ENCODE assay signal across 22 cellular contexts in the genomic region with DNA sequence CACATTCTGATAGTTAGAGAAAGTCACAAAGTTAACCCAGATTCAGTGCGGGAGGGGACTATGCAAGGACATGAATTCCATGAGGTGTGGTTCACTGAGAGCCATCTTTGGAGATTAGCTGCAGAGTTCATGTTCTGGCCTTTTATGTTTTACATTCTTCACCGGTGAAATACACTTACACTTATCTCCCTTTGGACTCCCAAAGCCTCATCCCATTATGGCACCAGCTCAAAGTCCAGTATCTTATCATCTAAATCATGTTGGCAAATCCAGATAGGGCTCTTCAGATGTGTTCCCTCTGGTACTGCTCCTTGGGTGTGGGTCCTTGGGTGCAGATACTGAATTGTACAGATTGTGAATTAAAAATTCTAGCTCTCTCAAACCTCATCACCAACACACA. TPM values are rescaled to one million over a fixed set of nuclear protein-coding genes. Genes with fewer than 3 reads are reported as not detected.
DNase-seq lines count a peak whose midpoint lies in the region; ATAC-seq and TF ChIP-seq lines count a peak whose summit lies in the region.
"Had no signal": no experiment of that assay in that cellular context is flagged by ENCODE, and none has a peak within 500 bp of the region (broad histone marks: within the 10 kb centered on the region; RNA-seq: fewer than 3 reads in every experiment).

No MANE protein-coding gene starts in this region.

- CTCF ChIA-PET in activated CD8-positive, alpha-beta memory T cell treated with anti-CD3 and anti-CD28 coated beads, Interleukin-2, amount 10 ng/mL, durations not matched to agents 7 days and 5 days (lab: Charles Lee): interaction anchor here (0.9 to 1.7 kb wide), 5 partner anchors 15 to 214 kb away, joined by 3 to 6 read pairs (median 3); no protein-coding TSS in a partner anchor

- no peaks in the 10 kb centered on the region for H3K79me2 ChIP-seq in GM23338 (replicated peaks; ENCODE audit: insufficient read depth)

- H3F3A ChIP-seq in GM23338 (replicated peaks; ENCODE audit: low read depth): no peaks in the 10 kb centered on the region

- H3K4me2 ChIP-seq in GM23338: no peak overlapping the region

- no peaks in the 10 kb centered on the region for H3K9me3 Mint-ChIP-seq in activated CD8-positive, alpha-beta memory T cell treated with anti-CD3 and anti-CD28 coated beads, Interleukin-2, amount 10 ng/mL, durations not matched to agents 7 days and 5 days (ENCODE audit: low read depth)
- H3K9me3 Mint-ChIP-seq in GM23338: no peaks in the 10 kb centered on the region; the same call in 2 of the 3 replicates
- H3K9me3 Mint-ChIP-seq: activated naive CD4-positive, alpha-beta T cell treated with anti-CD3 and anti-CD28 coated beads, Interleukin-2, amount 10 ng/mL, durations not matched to agents 7 days and 5 days; H9 had no signal

- H3K9me2 ChIP-seq in GM23338 (ENCODE audit: insufficient read depth): no peaks in the 10 kb centered on the region

- peak overlapping the region; percentile 2; the same call in 1 of the 2 replicates for H2AFZ ChIP-seq in GM23338

- intact Hi-C loops in sigmoid colon (cut with DNase I): no loop called here

- H3K4me3 ChIP-seq in GM23338: no peak overlapping the region
- H3K4me3 ChIP-seq in sigmoid colon: no peak overlapping the region
- H3K4me3 ChIP-seq: lung, psoas muscle, skin epidermis, suprapubic skin, vagina had no signal

- H3K36me3 ChIP-seq in GM23338 (ENCODE audit: insufficient read depth): no peaks in the 10 kb centered on the region
- no peaks in the 10 kb centered on the region for H3K36me3 ChIP-seq in sigmoid colon
- H3K36me3 ChIP-seq: suprapubic skin, vagina had no signal

- no peaks in the 10 kb centered on the region for H4K20me1 ChIP-seq in GM23338 (replicated peaks; ENCODE audit: insufficient read depth)

- no peaks in the 10 kb centered on the region for H3K4me1 ChIP-seq in GM23338 (ENCODE audit: insufficient read depth)
- H3K4me1 ChIP-seq in sigmoid colon: no peaks in the 10 kb centered on the region
- H3K4me1 ChIP-seq: psoas muscle, vagina had no signal

- peak overlapping the region; percentile 48 for H3K4me3 Mint-ChIP-seq in activated CD8-positive, alpha-beta memory T cell treated with anti-CD3 and anti-CD28 coated beads, Interleukin-2, amount 10 ng/mL, durations not matched to agents 7 days and 5 days
- H3K4me3 Mint-ChIP-seq in GM23338: no peak overlapping the region
- H3K4me3 Mint-ChIP-seq: activated naive CD4-positive, alpha-beta T cell treated with anti-CD3 and anti-CD28 coated beads, Interleukin-2, amount 10 ng/mL, durations not matched to agents 7 days and 5 days; H9 had no signal

- H3K27me3 ChIP-seq in GM23338 (ENCODE audit: insufficient read depth) (no peaks in the 10 kb centered on the region), sigmoid colon (no peaks in the 10 kb centered on the region)
- H3K27me3 ChIP-seq: suprapubic skin, vagina had no signal

- peaks cover 23% of the 10 kb centered on the region for H3K4me1 Mint-ChIP-seq in activated CD8-positive, alpha-beta memory T cell treated with anti-CD3 and anti-CD28 coated beads, Interleukin-2, amount 10 ng/mL, durations not matched to agents 7 days and 5 days
- peaks cover 6% of the 10 kb centered on the region; the same call in 2 of the 3 replicates for H3K4me1 Mint-ChIP-seq in GM23338

- no peaks in the 10 kb centered on the region for H3K36me3 Mint-ChIP-seq in activated CD8-positive, alpha-beta memory T cell treated with anti-CD3 and anti-CD28 coated beads, Interleukin-2, amount 10 ng/mL, durations not matched to agents 7 days and 5 days
- peaks cover 4% of the 10 kb centered on the region; the same call in 1 of the 3 replicates for H3K36me3 Mint-ChIP-seq in GM23338 (ENCODE audit: low read depth)
- H3K36me3 Mint-ChIP-seq: activated naive CD4-positive, alpha-beta T cell treated with anti-CD3 and anti-CD28 coated beads, Interleukin-2, amount 10 ng/mL, durations not matched to agents 7 days and 5 days had no signal

- TF ChIP-seq CTCF in GM23338 (conservative IDR thresholded peaks at IDR 0.05; ENCODE audit: low read depth in 2 of 2) (no peak), omental fat pad (IDR thresholded peaks at IDR 0.05) (no peak), sigmoid colon (IDR thresholded peaks at IDR 0.05) (no peak)

- H3K9me3 ChIP-seq in sigmoid colon: no peaks in the 10 kb centered on the region
- H3K9me3 ChIP-seq: psoas muscle, suprapubic skin, vagina had no signal

- no peak for TF ChIP-seq EP300 in sigmoid colon (IDR thresholded peaks at IDR 0.05)

- peaks cover 3% of the 10 kb centered on the region for H3K27me3 Mint-ChIP-seq in activated CD8-positive, alpha-beta memory T cell treated with anti-CD3 and anti-CD28 coated beads, Interleukin-2, amount 10 ng/mL, durations not matched to agents 7 days and 5 days
- H3K27me3 Mint-ChIP-seq in GM23338 (ENCODE audit: insufficient read depth, low read depth, poor library complexity): no peaks in the 10 kb centered on the region
- H3K27me3 Mint-ChIP-seq: activated naive CD4-positive, alpha-beta T cell treated with anti-CD3 and anti-CD28 coated beads, Interleukin-2, amount 10 ng/mL, durations not matched to agents 7 days and 5 days had no signal

- peak overlapping the region; percentile 30 for H3K27ac Mint-ChIP-seq in activated CD8-positive, alpha-beta memory T cell treated with anti-CD3 and anti-CD28 coated beads, Interleukin-2, amount 10 ng/mL, durations not matched to agents 7 days and 5 days
- no peak overlapping the region for H3K27ac Mint-ChIP-seq in GM23338
- H3K27ac Mint-ChIP-seq: H9 had no signal

- no peak for DNase-seq in activated CD8-positive, alpha-beta memory T cell treated with anti-CD3 and anti-CD28 coated beads, Interleukin-2, amount 10 ng/mL, durations not matched to agents 7 days and 5 days
- no peak for DNase-seq in activated CD8-positive, alpha-beta memory T cell treated with anti-CD3 and anti-CD28 coated beads, Interleukin-2, amount 50 U/mL, for 48 hours
- DNase-seq in GM23338 (ENCODE audit: low spot score) (no peak), amniotic epithelial cell (ENCODE audit: low read depth) (peak; percentile 87), omental fat pad (ENCODE audit: low spot score) (no peak), sigmoid colon (no peak), kidney tubule cell (ENCODE audit: low spot score) (no peak)
- no peak for DNase-seq in effector CD8-positive, alpha-beta T cell (lab: John Stamatoyannopoulos, UW)
- DNase-seq: ACHN, anterior cingulate cortex, caudate nucleus, NCI-H1092, NCI-H187, NCI-H526 treated with DMSO at 0.1 percent for 48 hours, psoas muscle had no signal

- WGBS in sigmoid colon, 2 donors: 50 to 75% methylated on average over 2 of the region's 2 CpGs

- no peak for TF ChIP-seq POLR2A in sigmoid colon (IDR thresholded peaks at IDR 0.05)

- H3K27ac ChIP-seq in GM23338 (ENCODE audit: low read depth) (no peak overlapping the region), sigmoid colon (no peak overlapping the region)
- H3K27ac ChIP-seq: psoas muscle, skin epidermis, suprapubic skin, vagina, VCaP had no signal

- ATAC-seq in activated CD8-positive, alpha-beta memory T cell treated with anti-CD3 and anti-CD28 coated beads, Interleukin-2, amount 10 ng/mL, durations not matched to agents 7 days and 5 days: no peak
- ATAC-seq in GM23338 (no peak), omental fat pad (ENCODE audit: low FRiP score) (peak; percentile 49)
- ATAC-seq: psoas muscle had no signal

TF ChIP-seq in GM23338, 12 proteins besides CTCF, POLR2A, EP300 and RAD21 (continues in another document):
- TF ChIP-seq, protein P1, sequence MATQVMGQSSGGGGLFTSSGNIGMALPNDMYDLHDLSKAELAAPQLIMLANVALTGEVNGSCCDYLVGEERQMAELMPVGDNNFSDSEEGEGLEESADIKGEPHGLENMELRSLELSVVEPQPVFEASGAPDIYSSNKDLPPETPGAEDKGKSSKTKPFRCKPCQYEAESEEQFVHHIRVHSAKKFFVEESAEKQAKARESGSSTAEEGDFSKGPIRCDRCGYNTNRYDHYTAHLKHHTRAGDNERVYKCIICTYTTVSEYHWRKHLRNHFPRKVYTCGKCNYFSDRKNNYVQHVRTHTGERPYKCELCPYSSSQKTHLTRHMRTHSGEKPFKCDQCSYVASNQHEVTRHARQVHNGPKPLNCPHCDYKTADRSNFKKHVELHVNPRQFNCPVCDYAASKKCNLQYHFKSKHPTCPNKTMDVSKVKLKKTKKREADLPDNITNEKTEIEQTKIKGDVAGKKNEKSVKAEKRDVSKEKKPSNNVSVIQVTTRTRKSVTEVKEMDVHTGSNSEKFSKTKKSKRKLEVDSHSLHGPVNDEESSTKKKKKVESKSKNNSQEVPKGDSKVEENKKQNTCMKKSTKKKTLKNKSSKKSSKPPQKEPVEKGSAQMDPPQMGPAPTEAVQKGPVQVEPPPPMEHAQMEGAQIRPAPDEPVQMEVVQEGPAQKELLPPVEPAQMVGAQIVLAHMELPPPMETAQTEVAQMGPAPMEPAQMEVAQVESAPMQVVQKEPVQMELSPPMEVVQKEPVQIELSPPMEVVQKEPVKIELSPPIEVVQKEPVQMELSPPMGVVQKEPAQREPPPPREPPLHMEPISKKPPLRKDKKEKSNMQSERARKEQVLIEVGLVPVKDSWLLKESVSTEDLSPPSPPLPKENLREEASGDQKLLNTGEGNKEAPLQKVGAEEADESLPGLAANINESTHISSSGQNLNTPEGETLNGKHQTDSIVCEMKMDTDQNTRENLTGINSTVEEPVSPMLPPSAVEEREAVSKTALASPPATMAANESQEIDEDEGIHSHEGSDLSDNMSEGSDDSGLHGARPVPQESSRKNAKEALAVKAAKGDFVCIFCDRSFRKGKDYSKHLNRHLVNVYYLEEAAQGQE (IDR thresholded peaks at IDR 0.05; ENCODE audit: unreplicated experiment): no peak
- no peak for TF ChIP-seq CREB1 (CRISPR knock-in tag; IDR thresholded peaks at IDR 0.05; ENCODE audit: low read depth)
- no peak for TF ChIP-seq STAT1 (IDR thresholded peaks at IDR 0.05; ENCODE audit: unreplicated experiment)

RNA-seq across cellular contexts. Expression of gene LRRC1, which starts 53.8 kb away (rescaled TPM):
- total RNA-seq in activated CD8-positive, alpha-beta memory T cell treated with anti-CD3 and anti-CD28 coated beads, Interleukin-2, amount 10 ng/mL, durations not matched to agents 7 days and 5 days: 1 to 10 TPM; 4.5 to 4.6 TPM
- total RNA-seq in GM23338 (2014; rRNA removed; shearing (Covaris generic)): 16.6 and 18.6 TPM in 2 replicates
- polyA plus RNA-seq in GM23338 (2016; fragmentation: Nextera tagmentation; extraction: Ambion mirVana) (11.3 TPM in 2 replicates), sigmoid colon (10 to 100 TPM; 29.9 to 50.4 (median 43.2) TPM)
- total RNA-seq in omental fat pad (10 to 100 TPM; 10.7 to 13.5 (median 13.0) TPM), sigmoid colon (10 to 100 TPM; 20.8 to 32.4 (median 24.4) TPM)
